Comparison of ENCODE assay signal across 8 cellular contexts in the genomic region with DNA sequence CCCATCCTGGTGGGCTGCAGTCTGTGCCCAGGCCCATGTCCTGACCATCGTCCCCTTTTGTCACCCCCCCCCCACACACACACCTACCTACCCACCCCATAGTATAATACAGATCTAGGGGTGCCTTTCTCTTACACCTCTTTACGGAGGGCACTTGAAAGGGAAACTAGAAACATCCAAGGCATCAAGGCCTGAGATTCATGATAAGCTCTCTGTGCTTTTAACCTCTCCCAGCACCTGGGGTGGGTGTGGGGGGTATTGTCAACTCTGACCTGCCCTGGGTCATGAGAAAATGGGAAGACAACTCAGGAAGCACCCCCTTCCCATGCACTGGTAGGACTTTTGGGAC. TPM values are rescaled to one million over a fixed set of nuclear protein-coding genes. Genes with fewer than 3 reads are reported as not detected.
DNase-seq lines count a peak whose midpoint lies in the region; ATAC-seq and TF ChIP-seq lines count a peak whose summit lies in the region.

No MANE protein-coding gene starts in this region.

- no peaks in the 10 kb centered on the region; the same call in 2 of the 3 replicates for H3K9me3 Mint-ChIP-seq in GM23338
- H3K9me3 Mint-ChIP-seq in WTC11 = peaks cover 4% of the 10 kb centered on the region

- H3K79me2 ChIP-seq in GM23338 (replicated peaks; ENCODE audit: insufficient read depth) = peaks cover 73% of the 10 kb centered on the region

- TF ChIP-seq CTCF in GM23338 (conservative IDR thresholded peaks at IDR 0.05; ENCODE audit: low read depth in 2 of 2) (no peak), WTC11 (IDR thresholded peaks at IDR 0.05) (no peak), foreskin keratinocyte (conservative IDR thresholded peaks at IDR 0.05) (no peak)

- H2AFZ ChIP-seq in GM23338 = no peak overlapping the region

- H3K27ac Mint-ChIP-seq in GM23338 (peak overlapping the region; percentile 79; the same call in 1 of the 2 replicates), WTC11 (peak overlapping the region; percentile 91)

- peak overlapping the region; percentile 100 for H3K9ac ChIP-seq in skeletal muscle satellite cell (ENCODE audit: low read depth, low read length)

- H3K9me3 ChIP-seq in skeletal muscle satellite cell (replicated peaks; ENCODE audit: low read length) = no peaks in the 10 kb centered on the region

- H3K27me3 Mint-ChIP-seq in GM23338 (ENCODE audit: insufficient read depth, low read depth, poor library complexity) (peaks cover 13% of the 10 kb centered on the region), WTC11 (ENCODE audit: low read depth) (no peaks in the 10 kb centered on the region; the same call in 1 of the 2 replicates)

- H4K20me1 ChIP-seq in GM23338 (replicated peaks; ENCODE audit: insufficient read depth) = peaks cover 7% of the 10 kb centered on the region

- peaks cover 25% of the 10 kb centered on the region for H3F3A ChIP-seq in GM23338 (replicated peaks; ENCODE audit: low read depth)

- H3K27ac ChIP-seq in GM23338 (ENCODE audit: low read depth) (peak overlapping the region; percentile 96), foreskin keratinocyte (peak overlapping the region; percentile 30)

- no peak for DNase-seq in GM23338 (ENCODE audit: low spot score)
- DNase-seq in WTC11 (ENCODE audit: low spot score) = no peak
- DNase-seq in foreskin keratinocyte = no peak
- DNase-seq in DMS79 (lab: John Stamatoyannopoulos, UW) = no peak
- DNase-seq in AG08396 (ENCODE audit: low spot score) = no peak
- DNase-seq in HuH-7 (ENCODE audit: low spot score) = no peak

- H3K4me3 ChIP-seq in GM23338 = peak overlapping the region; percentile 99
- H3K4me3 ChIP-seq in skeletal muscle satellite cell (ENCODE audit: low read length) = peak overlapping the region; percentile 99

- H3K9me2 ChIP-seq in GM23338 (ENCODE audit: insufficient read depth) = peaks cover 2% of the 10 kb centered on the region; the same call in 1 of the 2 replicates

- H3K4me2 ChIP-seq in GM23338 (peak overlapping the region; percentile 90), skeletal muscle satellite cell (ENCODE audit: low read length) (peak overlapping the region; percentile 97)

- H3K4me3 Mint-ChIP-seq in GM23338 (peak overlapping the region; percentile 64), WTC11 (peak overlapping the region; percentile 61)

- CTCF ChIA-PET in WTC11 (lab: Charles Lee) = interaction anchor here (1.0 to 2.7 kb wide), 7 partner anchors 11 to 173 kb away, joined by 3 to 12 read pairs (median 7); partner anchors contain the start of genes EHD2, KPTN and NAPA

- H3K27me3 ChIP-seq in GM23338 (ENCODE audit: insufficient read depth) = no peaks in the 10 kb centered on the region
- no peaks in the 10 kb centered on the region for H3K27me3 ChIP-seq in foreskin keratinocyte
- H3K27me3 ChIP-seq in skeletal muscle satellite cell (ENCODE audit: control insufficient read depth, insufficient read depth, low read length) = no peaks in the 10 kb centered on the region

- H3K4me1 ChIP-seq in GM23338 (ENCODE audit: insufficient read depth) (peaks cover 43% of the 10 kb centered on the region), foreskin keratinocyte (no peaks in the 10 kb centered on the region), skeletal muscle satellite cell (ENCODE audit: control insufficient read depth, insufficient read depth, low read length) (peaks cover 33% of the 10 kb centered on the region)

- H3K4me1 Mint-ChIP-seq in GM23338 (peaks cover 43% of the 10 kb centered on the region), WTC11 (peaks cover 42% of the 10 kb centered on the region)

- H3K36me3 ChIP-seq in GM23338 (ENCODE audit: insufficient read depth) (no peaks in the 10 kb centered on the region; the same call in 1 of the 2 replicates), skeletal muscle satellite cell (ENCODE audit: insufficient read depth, low read length) (peaks cover 11% of the 10 kb centered on the region)

- POLR2A ChIA-PET in WTC11 (lab: Charles Lee) = interaction anchor here (0.6 to 4.3 kb wide), 3 partner anchors 11 to 229 kb away, joined by 3 to 31 read pairs (median 5); no protein-coding TSS in a partner anchor

- ATAC-seq in GM23338 (no peak), WTC11 (no peak), foreskin keratinocyte (no peak), GM18520 (IDR thresholded peaks at IDR 0.05; ENCODE audit: unreplicated experiment) (no peak)

- H3K36me3 Mint-ChIP-seq in GM23338 (ENCODE audit: low read depth) (peaks cover 22% of the 10 kb centered on the region), WTC11 (peaks cover 11% of the 10 kb centered on the region)

TF ChIP-seq in GM23338, 12 proteins besides CTCF, POLR2A, EP300 and RAD21 (continues in another document):
- TF ChIP-seq ZNF114 (CRISPR knock-in tag; IDR thresholded peaks at IDR 0.05) = no peak
- no peak for TF ChIP-seq NANOG (IDR thresholded peaks at IDR 0.05; ENCODE audit: borderline replicate concordance)
- TF ChIP-seq EZH2phosphoT487 (IDR thresholded peaks at IDR 0.05; ENCODE audit: unreplicated experiment) = no peak

TF ChIP-seq in WTC11, 78 proteins besides CTCF, POLR2A, EP300 and RAD21:
- TF ChIP-seq MLX (CRISPR knock-in tag; IDR thresholded peaks at IDR 0.05) = no peak
- TF ChIP-seq HMGA2 (CRISPR knock-in tag; IDR thresholded peaks at IDR 0.05) = no peak
- no peak for TF ChIP-seq EMX1 (CRISPR knock-in tag; IDR thresholded peaks at IDR 0.05)
- TF ChIP-seq USF1 (CRISPR knock-in tag; IDR thresholded peaks at IDR 0.05) = no peak
- TF ChIP-seq ZNF232 (CRISPR knock-in tag; IDR thresholded peaks at IDR 0.05) = no peak
- no peak for TF ChIP-seq ZNF532 (CRISPR knock-in tag; IDR thresholded peaks at IDR 0.05; ENCODE audit: borderline replicate concordance)
- TF ChIP-seq SOX15 (CRISPR knock-in tag; IDR thresholded peaks at IDR 0.05) = no peak
- TF ChIP-seq NFE2L1 (CRISPR knock-in tag; IDR thresholded peaks at IDR 0.05) = no peak
- TF ChIP-seq CBFB (CRISPR knock-in tag; IDR thresholded peaks at IDR 0.05; ENCODE audit: low read depth) = no peak
- TF ChIP-seq FOXK1 (CRISPR knock-in tag; IDR thresholded peaks at IDR 0.05) = no peak
- no peak for TF ChIP-seq RELA (CRISPR knock-in tag; IDR thresholded peaks at IDR 0.05; ENCODE audit: borderline replicate concordance)
- TF ChIP-seq GRHL2 (CRISPR knock-in tag; IDR thresholded peaks at IDR 0.05; ENCODE audit: insufficient replicate concordance, severe bottlenecking) = no peak

RNA-seq across cellular contexts. Expression of gene BICRA, which starts 1.6 kb away (rescaled TPM):
- 37.7 and 40.1 TPM in 2 replicates for total RNA-seq in GM23338 (2014; rRNA removed; shearing (Covaris generic))
- 7.0 and 8.2 TPM in 2 replicates for polyA plus RNA-seq in GM23338 (2016; fragmentation: Nextera tagmentation; extraction: Ambion mirVana)
- 23.0 to 30.3 TPM (median 26.0 TPM) in 3 replicates for total RNA-seq in WTC11 (2021)
- total RNA-seq in foreskin keratinocyte = 3.3 and 3.7 TPM in 2 replicates
- polyA plus RNA-seq in foreskin keratinocyte = 1.7 and 2.5 TPM in 2 replicates
- 9.2 and 12.2 TPM in 2 replicates for total RNA-seq in skeletal muscle satellite cell (2012; rRNA removed)

RNA-seq across cellular contexts. Expression of gene ZNF541, which starts 37.6 kb away (rescaled TPM):
- 0.42 TPM in 1 of 2 replicates, not detected in the other for total RNA-seq in GM23338 (2014; rRNA removed; shearing (Covaris generic))
- 0.05 and 0.26 TPM in 2 replicates for polyA plus RNA-seq in GM23338 (2016; fragmentation: Nextera tagmentation; extraction: Ambion mirVana)
- 0.07 to 0.09 TPM (median 0.09 TPM) in 3 replicates for total RNA-seq in WTC11 (2021)
- not detected in 2 replicates for total RNA-seq in foreskin keratinocyte
- polyA plus RNA-seq in foreskin keratinocyte = not detected in 2 replicates
- total RNA-seq in skeletal muscle satellite cell (2012; rRNA removed) = under 0.01 TPM in 2 replicates
